In the genomic region with DNA sequence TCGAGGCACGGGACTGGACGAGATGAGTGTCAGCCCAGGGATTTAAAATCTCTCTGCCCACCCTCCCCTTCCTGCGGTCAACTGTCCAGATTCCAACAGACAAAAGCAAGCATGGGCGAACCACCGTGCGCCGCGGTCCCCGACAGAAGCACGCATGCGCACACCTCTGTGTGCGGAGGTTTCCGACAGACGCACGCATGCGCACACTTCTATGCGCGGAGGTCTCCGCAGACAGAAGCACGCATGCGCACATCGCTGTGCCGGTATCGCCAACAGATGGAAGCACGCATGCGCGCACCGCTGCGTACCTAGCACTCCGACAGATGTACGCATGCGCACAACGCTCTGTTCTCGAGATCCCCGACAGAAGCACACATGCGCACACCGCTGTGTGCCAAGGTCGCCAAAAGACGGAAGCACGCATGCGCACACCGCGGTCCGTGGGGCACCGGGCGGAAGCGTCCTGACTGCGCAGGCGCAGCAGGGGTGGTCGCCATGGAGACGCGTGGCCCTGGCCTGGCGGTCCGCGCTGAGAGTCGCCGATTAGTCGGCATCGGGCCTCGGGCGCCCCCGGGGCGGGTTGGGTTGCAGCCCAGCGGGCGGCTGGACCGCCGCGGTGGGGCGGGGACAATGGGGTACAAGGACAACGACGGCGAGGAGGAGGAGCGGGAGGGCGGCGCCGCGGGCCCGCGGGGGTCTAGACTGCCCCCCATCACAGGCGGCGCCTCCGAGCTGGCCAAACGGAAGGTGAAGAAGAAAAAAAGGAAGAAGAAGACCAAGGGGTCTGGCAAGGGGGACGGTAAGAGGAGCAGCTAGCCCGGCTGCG, we compare ENCODE assay signal across 1 cellular context.
TF ChIP-seq lines count a peak whose summit lies in the region.

No MANE protein-coding gene starts in this region.

TF ChIP-seq in HepG2, 621 proteins besides CTCF, POLR2A, EP300 and RAD21 (continued from another document and continues in another):
- peak; percentile 97 for TF ChIP-seq DRAP1 (CRISPR knock-in tag; IDR thresholded peaks at IDR 0.05)
- no peak for TF ChIP-seq GATAD2A (CRISPR knock-in tag; IDR thresholded peaks at IDR 0.05)
- no peak for TF ChIP-seq ZNF672 (CRISPR knock-in tag; IDR thresholded peaks at IDR 0.05)
- TF ChIP-seq TAF15 (IDR thresholded peaks at IDR 0.05; ENCODE audit: low read depth, low read length, poor library complexity, severe bottlenecking), result no peak
- TF ChIP-seq ZNF766 (CRISPR knock-in tag; IDR thresholded peaks at IDR 0.05; ENCODE audit: borderline replicate concordance), result no peak
- TF ChIP-seq LBX2 (CRISPR knock-in tag; IDR thresholded peaks at IDR 0.05; ENCODE audit: borderline replicate concordance), result no peak
- peak; percentile 55; the same call in 1 of the 2 replicates for TF ChIP-seq ZNF788 (CRISPR knock-in tag; IDR thresholded peaks at IDR 0.05; ENCODE audit: borderline replicate concordance)
- no peak for TF ChIP-seq CEBPG (CRISPR knock-in tag; IDR thresholded peaks at IDR 0.05)
- peak; percentile 43 for TF ChIP-seq STAG1 (CRISPR knock-in tag; IDR thresholded peaks at IDR 0.05)
- peak; percentile 78 for TF ChIP-seq NR2C2 (CRISPR knock-in tag; IDR thresholded peaks at IDR 0.05; ENCODE audit: borderline replicate concordance)
- peak; percentile 96; the same call in 1 of the 2 replicates for TF ChIP-seq ARID4A (CRISPR knock-in tag; IDR thresholded peaks at IDR 0.05; ENCODE audit: borderline replicate concordance)
- no peak for TF ChIP-seq RORA (CRISPR knock-in tag; IDR thresholded peaks at IDR 0.05)
- no peak for TF ChIP-seq MTA3 (CRISPR knock-in tag; IDR thresholded peaks at IDR 0.05)
- TF ChIP-seq ESRRA (CRISPR knock-in tag; IDR thresholded peaks at IDR 0.05; ENCODE audit: low read depth), result no peak
- TF ChIP-seq ARNT (IDR thresholded peaks at IDR 0.05), result no peak
- no peak for TF ChIP-seq NKX3-1 (CRISPR knock-in tag; IDR thresholded peaks at IDR 0.05)
- TF ChIP-seq SETDB1 (CRISPR knock-in tag; IDR thresholded peaks at IDR 0.05; ENCODE audit: borderline replicate concordance), result no peak
- TF ChIP-seq ZNF430 (CRISPR knock-in tag; IDR thresholded peaks at IDR 0.05), result no peak
- TF ChIP-seq CENPT (CRISPR knock-in tag; IDR thresholded peaks at IDR 0.05; ENCODE audit: low read depth), result no peak
- no peak for TF ChIP-seq ZNF33B (CRISPR knock-in tag; IDR thresholded peaks at IDR 0.05)
- no peak for TF ChIP-seq ZFYVE20 (CRISPR knock-in tag; IDR thresholded peaks at IDR 0.05; ENCODE audit: borderline replicate concordance, low read depth)
- peak; percentile 21; the same call in 1 of the 2 replicates for TF ChIP-seq KLF6 (CRISPR knock-in tag; IDR thresholded peaks at IDR 0.05)
- no peak for TF ChIP-seq ZNF772 (CRISPR knock-in tag; IDR thresholded peaks at IDR 0.05)
- TF ChIP-seq, protein P1, sequence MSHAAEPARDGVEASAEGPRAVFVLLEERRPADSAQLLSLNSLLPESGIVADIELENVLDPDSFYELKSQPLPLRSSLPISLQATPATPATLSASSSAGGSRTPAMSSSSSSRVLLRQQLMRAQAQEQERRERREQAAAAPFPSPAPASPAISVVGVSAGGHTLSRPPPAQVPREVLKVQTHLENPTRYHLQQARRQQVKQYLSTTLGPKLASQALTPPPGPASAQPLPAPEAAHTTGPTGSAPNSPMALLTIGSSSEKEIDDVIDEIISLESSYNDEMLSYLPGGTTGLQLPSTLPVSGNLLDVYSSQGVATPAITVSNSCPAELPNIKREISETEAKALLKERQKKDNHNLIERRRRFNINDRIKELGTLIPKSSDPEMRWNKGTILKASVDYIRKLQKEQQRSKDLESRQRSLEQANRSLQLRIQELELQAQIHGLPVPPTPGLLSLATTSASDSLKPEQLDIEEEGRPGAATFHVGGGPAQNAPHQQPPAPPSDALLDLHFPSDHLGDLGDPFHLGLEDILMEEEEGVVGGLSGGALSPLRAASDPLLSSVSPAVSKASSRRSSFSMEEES (CRISPR knock-in tag; IDR thresholded peaks at IDR 0.05), result 0 out of 2 replicates have a peak, but pooled peaks have one; percentile 1
- peak; percentile 98 for TF ChIP-seq RFX1 (IDR thresholded peaks at IDR 0.05)
- peak; percentile 34 for TF ChIP-seq IKZF5 (CRISPR knock-in tag; IDR thresholded peaks at IDR 0.05)
- no peak for TF ChIP-seq ZNF407 (CRISPR knock-in tag; IDR thresholded peaks at IDR 0.05; ENCODE audit: not compliant biosample characterization)
- 0 out of 2 replicates have a peak, but pooled peaks have one; percentile 42 for TF ChIP-seq ZIK1 (CRISPR knock-in tag; IDR thresholded peaks at IDR 0.05; ENCODE audit: borderline replicate concordance, low read depth)
- no peak for TF ChIP-seq ZNF605 (CRISPR knock-in tag; IDR thresholded peaks at IDR 0.05)
- TF ChIP-seq, protein P2, sequence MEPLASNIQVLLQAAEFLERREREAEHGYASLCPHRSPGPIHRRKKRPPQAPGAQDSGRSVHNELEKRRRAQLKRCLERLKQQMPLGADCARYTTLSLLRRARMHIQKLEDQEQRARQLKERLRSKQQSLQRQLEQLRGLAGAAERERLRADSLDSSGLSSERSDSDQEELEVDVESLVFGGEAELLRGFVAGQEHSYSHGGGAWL (CRISPR knock-in tag; IDR thresholded peaks at IDR 0.05), result peak; percentile 50
- no peak for TF ChIP-seq SRSF4 (IDR thresholded peaks at IDR 0.05; ENCODE audit: low read depth, low read length, poor library complexity, severe bottlenecking)
- no peak for TF ChIP-seq RARG (CRISPR knock-in tag; IDR thresholded peaks at IDR 0.05; ENCODE audit: low read depth)
- TF ChIP-seq KDM6A (CRISPR knock-in tag; IDR thresholded peaks at IDR 0.05; ENCODE audit: low read depth), result no peak
- no peak for TF ChIP-seq ZNF761 (CRISPR knock-in tag; conservative IDR thresholded peaks at IDR 0.05)
- no peak for TF ChIP-seq ZMAT3 (CRISPR knock-in tag; conservative IDR thresholded peaks at IDR 0.05)
- no peak for TF ChIP-seq ZNF775 (CRISPR knock-in tag; IDR thresholded peaks at IDR 0.05; ENCODE audit: borderline replicate concordance)
- no peak for TF ChIP-seq ISX (CRISPR knock-in tag; conservative IDR thresholded peaks at IDR 0.05)
- TF ChIP-seq ZNF720 (CRISPR knock-in tag; IDR thresholded peaks at IDR 0.05), result no peak
- no peak for TF ChIP-seq NR2F1 (CRISPR knock-in tag; IDR thresholded peaks at IDR 0.05)
- TF ChIP-seq SIN3B (IDR thresholded peaks at IDR 0.05; ENCODE audit: low read length), result no peak
- TF ChIP-seq BRF2 (CRISPR knock-in tag; IDR thresholded peaks at IDR 0.05), result no peak
- no peak for TF ChIP-seq THAP7 (CRISPR knock-in tag; IDR thresholded peaks at IDR 0.05)
- TF ChIP-seq CREB1 (IDR thresholded peaks at IDR 0.05), result 0 out of 2 replicates have a peak, but pooled peaks have one; percentile 15
- TF ChIP-seq CREB1 (CRISPR knock-in tag; IDR thresholded peaks at IDR 0.05), result no peak
